Comparison of ENCODE assay signal across 9 cellular contexts in genomic region chr10:110398419-110399162, GRCh38.
DNase-seq lines count a peak whose midpoint lies in the region; ATAC-seq and TF ChIP-seq lines count a peak whose summit lies in the region.
"Had no signal": no experiment of that assay in that cellular context is flagged by ENCODE, and none has a peak within 500 bp of the region (broad histone marks: within the 10 kb centered on the region; RNA-seq: fewer than 3 reads in every experiment).

No MANE protein-coding gene starts in this region.

- no peak overlapping the region for H3K4me3 Mint-ChIP-seq in naive thymus-derived CD4-positive, alpha-beta T cell
- H3K4me3 Mint-ChIP-seq in activated T-helper 2 cell treated with anti-CD3 and anti-CD28 coated beads, Interferon-gamma antibody, Interleukin-2, Interleukin-4, amounts not matched to agents 10 μg/mL and 5 μg/mL and 100 μg/mL, durations not matched to agents 14 hours and 24 hours and 36 hours (ENCODE audit: low read depth) = no peak overlapping the region

- H2AFZ ChIP-seq in OCI-LY1 (ENCODE audit: low read length) = no peak overlapping the region

- H3K9me3 ChIP-seq in OCI-LY1 (ENCODE audit: low read length) = no peaks in the 10 kb centered on the region
- no peaks in the 10 kb centered on the region for H3K9me3 ChIP-seq in naive thymus-derived CD4-positive, alpha-beta T cell (ENCODE audit: control insufficient read depth in 2 of 3, low read length in 3 of 3)

- peak overlapping the region in 2 of 9 donors; percentile 28 to 73 for H3K27ac Mint-ChIP-seq in naive thymus-derived CD4-positive, alpha-beta T cell
- H3K27ac Mint-ChIP-seq in activated T-helper 2 cell treated with anti-CD3 and anti-CD28 coated beads, Interferon-gamma antibody, Interleukin-2, Interleukin-4, amounts not matched to agents 10 μg/mL and 5 μg/mL and 100 μg/mL, durations not matched to agents 14 hours and 24 hours and 36 hours = no peak overlapping the region

- no peaks in the 10 kb centered on the region for H3K36me3 ChIP-seq in OCI-LY1 (ENCODE audit: insufficient read depth, low read length)
- no peaks in the 10 kb centered on the region for H3K36me3 ChIP-seq in naive thymus-derived CD4-positive, alpha-beta T cell (ENCODE audit: control insufficient read depth in 2 of 3, insufficient read depth in 3 of 3, low read length in 3 of 3)

- no peaks in the 10 kb centered on the region for H3F3A ChIP-seq in OCI-LY1 (ENCODE audit: insufficient read depth, low read length)

- no peak overlapping the region for H3K9ac ChIP-seq in OCI-LY1 (ENCODE audit: low read length)

- no peak overlapping the region for H3K4me3 ChIP-seq in OCI-LY1 (ENCODE audit: low read depth, low read length, poor library complexity, severe bottlenecking)
- H3K4me3 ChIP-seq in epithelial cell of esophagus (ENCODE audit: low read length) = peak overlapping the region; percentile 18
- no peak overlapping the region for H3K4me3 ChIP-seq in naive thymus-derived CD4-positive, alpha-beta T cell (ENCODE audit: low read length)

- no peaks in the 10 kb centered on the region for H3K9me3 Mint-ChIP-seq in naive thymus-derived CD4-positive, alpha-beta T cell
- no peaks in the 10 kb centered on the region for H3K9me3 Mint-ChIP-seq in activated T-helper 2 cell treated with anti-CD3 and anti-CD28 coated beads, Interferon-gamma antibody, Interleukin-2, Interleukin-4, amounts not matched to agents 10 μg/mL and 5 μg/mL and 100 μg/mL, durations not matched to agents 14 hours and 24 hours and 36 hours

- no peaks in the 10 kb centered on the region for H3K36me3 Mint-ChIP-seq in naive thymus-derived CD4-positive, alpha-beta T cell
- H3K36me3 Mint-ChIP-seq in activated T-helper 2 cell treated with anti-CD3 and anti-CD28 coated beads, Interferon-gamma antibody, Interleukin-2, Interleukin-4, amounts not matched to agents 10 μg/mL and 5 μg/mL and 100 μg/mL, durations not matched to agents 14 hours and 24 hours and 36 hours (ENCODE audit: low read depth) = no peaks in the 10 kb centered on the region

- no peak for TF ChIP-seq CTCF in OCI-LY1 (IDR thresholded peaks at IDR 0.05; ENCODE audit: low read length)
- TF ChIP-seq CTCF in epithelial cell of esophagus (IDR thresholded peaks at IDR 0.05; ENCODE audit: insufficient read depth, low read depth, low read length, missing control alignments) = no peak

- no peaks in the 10 kb centered on the region for H3K79me2 ChIP-seq in OCI-LY1 (ENCODE audit: insufficient read depth, low read length)

- CTCF ChIA-PET in naive thymus-derived CD4-positive, alpha-beta T cell (lab: Charles Lee) = no interaction called here

- H3K4me2 ChIP-seq in OCI-LY1 (ENCODE audit: low read length) = no peak overlapping the region

- no peaks in the 10 kb centered on the region for H3K27me3 ChIP-seq in OCI-LY1 (ENCODE audit: insufficient read depth, low read length)
- H3K27me3 ChIP-seq in naive thymus-derived CD4-positive, alpha-beta T cell (ENCODE audit: control insufficient read depth in 2 of 2, insufficient read depth in 2 of 2, low read length in 2 of 2) = no peaks in the 10 kb centered on the region

- intact Hi-C loops in naive thymus-derived CD4-positive, alpha-beta T cell (cut with micrococcal nuclease) = no loop called here
- intact Hi-C loops in activated T-helper 2 cell treated with anti-CD3 and anti-CD28 coated beads, Interferon-gamma antibody, Interleukin-2, Interleukin-4, amounts not matched to agents 10 μg/mL and 5 μg/mL and 100 μg/mL, durations not matched to agents 14 hours and 24 hours and 36 hours (cut with micrococcal nuclease) = loop anchor here (5.0 kb wide), 1 partner anchor 59 kb away; no protein-coding TSS in a partner anchor

- H3K4me1 Mint-ChIP-seq in naive thymus-derived CD4-positive, alpha-beta T cell = peaks cover 0 to 47% (median 0%) of the 10 kb centered on the region in 7 donors
- peaks cover 40% of the 10 kb centered on the region for H3K4me1 Mint-ChIP-seq in activated T-helper 2 cell treated with anti-CD3 and anti-CD28 coated beads, Interferon-gamma antibody, Interleukin-2, Interleukin-4, amounts not matched to agents 10 μg/mL and 5 μg/mL and 100 μg/mL, durations not matched to agents 14 hours and 24 hours and 36 hours (ENCODE audit: low read depth)

- peak; percentile 67 for ATAC-seq in naive thymus-derived CD4-positive, alpha-beta T cell
- ATAC-seq in GM19452 (IDR thresholded peaks at IDR 0.05; ENCODE audit: unreplicated experiment) = no peak
- no peak for ATAC-seq in HG03457 (IDR thresholded peaks at IDR 0.05; ENCODE audit: unreplicated experiment)

- H3K27me3 Mint-ChIP-seq in naive thymus-derived CD4-positive, alpha-beta T cell = peaks cover 0 to 6% (median 0%) of the 10 kb centered on the region in 5 donors
- no peaks in the 10 kb centered on the region for H3K27me3 Mint-ChIP-seq in activated T-helper 2 cell treated with anti-CD3 and anti-CD28 coated beads, Interferon-gamma antibody, Interleukin-2, Interleukin-4, amounts not matched to agents 10 μg/mL and 5 μg/mL and 100 μg/mL, durations not matched to agents 14 hours and 24 hours and 36 hours (ENCODE audit: low read depth)

- DNase-seq in COLO668 (lab: John Stamatoyannopoulos, UW; ENCODE audit: unreplicated experiment) (peak; percentile 44), epithelial cell of esophagus (ENCODE audit: low read depth) (peak; percentile 100), Kasumi-1 (lab: John Stamatoyannopoulos, UW) (no peak)
- no peak for DNase-seq in naive thymus-derived CD4-positive, alpha-beta T cell
- no peak for DNase-seq in activated T-helper 2 cell treated with anti-CD3 and anti-CD28 coated beads, Interferon-gamma antibody, Interleukin-2, Interleukin-4, amounts not matched to agents 10 μg/mL and 5 μg/mL and 100 μg/mL, durations not matched to agents 14 hours and 24 hours and 36 hours (ENCODE audit: low spot score)
- DNase-seq: activated CD4-positive, alpha-beta T cell treated with anti-CD3 and anti-CD28 coated beads for 1 hour had no signal

- H3K4me1 ChIP-seq in OCI-LY1 (ENCODE audit: insufficient read depth, low read length, severe bottlenecking) = peaks cover 48% of the 10 kb centered on the region
- no peaks in the 10 kb centered on the region for H3K4me1 ChIP-seq in naive thymus-derived CD4-positive, alpha-beta T cell (ENCODE audit: control insufficient read depth in 2 of 2, insufficient read depth in 2 of 2, low read length in 2 of 2)

- POLR2A ChIA-PET in naive thymus-derived CD4-positive, alpha-beta T cell (lab: Charles Lee) = no interaction called here

- H3K27ac ChIP-seq in OCI-LY1 (ENCODE audit: low read depth, low read length, poor library complexity, severe bottlenecking) = peak overlapping the region; percentile 8
- no peak overlapping the region for H3K27ac ChIP-seq in naive thymus-derived CD4-positive, alpha-beta T cell (ENCODE audit: low read depth, low read length)

- no peaks in the 10 kb centered on the region for H3K9me2 ChIP-seq in OCI-LY1 (ENCODE audit: low read depth, low read length)

- H4K20me1 ChIP-seq in OCI-LY1 (ENCODE audit: insufficient read depth, low read length) = no peaks in the 10 kb centered on the region

Comparison
In these comparisons a context has a peak if more than half of its experiments do, and no peak if none do; other contexts are left out.
1. DNase-seq: peak in COLO668 (single experiment) and epithelial cell of esophagus (single experiment); none in naive thymus-derived CD4-positive, alpha-beta T cell (0 of 9), activated T-helper 2 cell treated with anti-CD3 and anti-CD28 coated beads, Interferon-gamma antibody, Interleukin-2, Interleukin-4, amounts not matched to agents 10 μg/mL and 5 μg/mL and 100 μg/mL, durations not matched to agents 14 hours and 24 hours and 36 hours (single experiment) and Kasumi-1 (0 of 2).